ENCODE assay signal across 6 cellular contexts in genomic region chr9:3136230-3136629, GRCh38.
"Had no signal": no experiment of that assay in that cellular context is flagged by ENCODE, and none has a peak within 500 bp of the region (broad histone marks: within the 10 kb centered on the region; RNA-seq: fewer than 3 reads in every experiment).

No MANE protein-coding gene starts in this region.

- FAIRE-seq: HTR-8/SVneo, K562 had no signal

- H3K9ac ChIP-seq: KMS-11 had no signal

- DNase-seq: IMR-90, KBM-7 had no signal

- H3K27ac ChIP-seq: HL-60, KMS-11 had no signal

- H3K4me3 ChIP-seq: K562 had no signal

- ATAC-seq: K562 had no signal

- H3K4me2 ChIP-seq: KMS-11 had no signal
